1 cellular context compared by ENCODE assay signal in genomic region chr19:18861235-18861634, GRCh38.
A peak's percentile ranks its signal among the peaks of the same experiment; 100 is the strongest.
TF ChIP-seq lines count a peak whose summit lies in the region.

No MANE protein-coding gene starts in this region.

TF ChIP-seq in HepG2, 621 proteins besides CTCF, POLR2A, EP300 and RAD21:
- no peak for TF ChIP-seq CHCHD3 (CRISPR knock-in tag; IDR thresholded peaks at IDR 0.05)
- no peak for TF ChIP-seq ZNF460 (CRISPR knock-in tag; IDR thresholded peaks at IDR 0.05; ENCODE audit: borderline replicate concordance)
- TF ChIP-seq ZNF121 (CRISPR knock-in tag; IDR thresholded peaks at IDR 0.05), result no peak
- no peak for TF ChIP-seq ZNF275 (CRISPR knock-in tag; IDR thresholded peaks at IDR 0.05; ENCODE audit: borderline replicate concordance)
- TF ChIP-seq ZSCAN29 (CRISPR knock-in tag; conservative IDR thresholded peaks at IDR 0.05), result no peak
- no peak for TF ChIP-seq CERS6 (CRISPR knock-in tag; IDR thresholded peaks at IDR 0.05)
- TF ChIP-seq MXD1 (CRISPR knock-in tag; IDR thresholded peaks at IDR 0.05), result no peak
- no peak for TF ChIP-seq ZNF761 (CRISPR knock-in tag; conservative IDR thresholded peaks at IDR 0.05)
- peak; percentile 21 for TF ChIP-seq RBM22 (optimal IDR thresholded peaks at IDR 0.05; ENCODE audit: low read length)
- no peak for TF ChIP-seq ZNF879 (CRISPR knock-in tag; IDR thresholded peaks at IDR 0.05)
- no peak for TF ChIP-seq ZNF816 (CRISPR knock-in tag; IDR thresholded peaks at IDR 0.05; ENCODE audit: borderline replicate concordance)
- no peak for TF ChIP-seq TFDP2 (CRISPR knock-in tag; IDR thresholded peaks at IDR 0.05)
- TF ChIP-seq FOXO4 (CRISPR knock-in tag; conservative IDR thresholded peaks at IDR 0.05), result 0 out of 2 replicates have a peak, but pooled peaks have one; percentile 29
- TF ChIP-seq ZNF562 (CRISPR knock-in tag; IDR thresholded peaks at IDR 0.05; ENCODE audit: borderline replicate concordance), result no peak
- no peak for TF ChIP-seq ZNF652 (CRISPR knock-in tag; IDR thresholded peaks at IDR 0.05; ENCODE audit: borderline replicate concordance, low read depth)
- TF ChIP-seq ASH2L (IDR thresholded peaks at IDR 0.05; ENCODE audit: insufficient read length, low read depth, low read length), result no peak
